Comparison of ENCODE assay signal across 8 cellular contexts in genomic region chr16:29900102-29900887, GRCh38. TPM values are rescaled to one million over a fixed set of nuclear protein-coding genes. Genes with fewer than 3 reads are reported as not detected.
A peak's percentile ranks its signal among the peaks of the same experiment; 100 is the strongest.
DNase-seq lines count a peak whose midpoint lies in the region; ATAC-seq, FAIRE-seq and TF ChIP-seq lines count a peak whose summit lies in the region.

TSS of gene ASPHD1 (plus strand) at chr16:29900488. CDS start at chr16:29900972, 484 bp downstream.

- CTCF ChIA-PET in AG04449 (lab: Yijun Ruan, JAX) = interaction anchor here (0.7 to 2.4 kb wide), 13 partner anchors 9 to 134 kb away, joined by 3 to 9 read pairs (median 4); partner anchors contain the start of genes C16orf92 and KIF22

- H3K4me1 ChIP-seq in Karpas-422 (ENCODE audit: low read length) (peaks cover 15% of the 10 kb centered on the region), adipocyte (ENCODE audit: control insufficient read depth, insufficient read depth, low read length) (peaks cover 7% of the 10 kb centered on the region), heart left ventricle (peaks cover 0 to 23% (median 7%) of the 10 kb centered on the region in 12 donors), pancreas (peaks cover 0 to 5% (median 4%) of the 10 kb centered on the region in 3 donors)

- no peaks in the 10 kb centered on the region for H3K9me3 ChIP-seq in Karpas-422 (ENCODE audit: low read length)
- H3K9me3 ChIP-seq in SK-N-MC (ENCODE audit: low read depth, low read length) = no peaks in the 10 kb centered on the region
- H3K9me3 ChIP-seq in adipocyte (ENCODE audit: control insufficient read depth, low read length) = no peaks in the 10 kb centered on the region
- H3K9me3 ChIP-seq in heart left ventricle = no peaks in the 10 kb centered on the region
- no peaks in the 10 kb centered on the region for H3K9me3 ChIP-seq in pancreas

- H3K27me3 ChIP-seq in Karpas-422 (ENCODE audit: low read length) (no peaks in the 10 kb centered on the region), adipocyte (replicated peaks; ENCODE audit: control insufficient read depth, insufficient read depth, low read length) (peaks cover 24% of the 10 kb centered on the region), heart left ventricle (peaks cover 6 to 30% (median 19%) of the 10 kb centered on the region in 9 donors), pancreas (no peaks in the 10 kb centered on the region)

- TF ChIP-seq CTCF in AG04449 (IDR thresholded peaks at IDR 0.05; ENCODE audit: insufficient read depth, low read length, missing control alignments) = no peak
- no peak for TF ChIP-seq CTCF in heart left ventricle (IDR thresholded peaks at IDR 0.05)
- no peak for TF ChIP-seq CTCF in pancreas (IDR thresholded peaks at IDR 0.05)
- no peak for TF ChIP-seq CTCF in type B pancreatic cell (conservative IDR thresholded peaks at IDR 0.05)

- peaks cover 6% of the 10 kb centered on the region for H3K4me1 Mint-ChIP-seq in type B pancreatic cell (ENCODE audit: unreplicated experiment)

- no peak for FAIRE-seq in pancreas (lab: Jason Lieb, UNC)

- no peaks in the 10 kb centered on the region for H3K9me2 ChIP-seq in Karpas-422 (replicated peaks; ENCODE audit: insufficient read depth, low read length)

- peak within 1 kb of the TSS; percentile 86 for H3K4me3 Mint-ChIP-seq in type B pancreatic cell

- H4K20me1 ChIP-seq in Karpas-422 (ENCODE audit: insufficient read depth, low read depth, low read length) = no peaks in the 10 kb centered on the region

- H3K4me3 ChIP-seq in AG04449 (ENCODE audit: low read depth, low read length) (peak within 1 kb of the TSS; percentile 70), Karpas-422 (ENCODE audit: low read length) (peak within 1 kb of the TSS; percentile 69), SK-N-MC (peak within 1 kb of the TSS; percentile 80), adipocyte (ENCODE audit: low read length) (peak within 1 kb of the TSS; percentile 73), heart left ventricle (peak within 1 kb of the TSS; percentile 38 to 77 (median 60)), pancreas (peak within 1 kb of the TSS; percentile 51 to 67 (median 56))

- DNase-seq in AG04449 (ENCODE audit: low read depth, low spot score) = peak; percentile 16
- peak; percentile 88 for DNase-seq in Karpas-422
- DNase-seq in SK-N-MC (ENCODE audit: low read depth, low spot score) = no peak
- DNase-seq in adipocyte (ENCODE audit: low read depth) = peak; percentile 86
- DNase-seq in heart left ventricle = peak; percentile 60 to 85 (median 71)
- peak; percentile 81 to 90 (median 86) for DNase-seq in pancreas
- peak; percentile 87 for DNase-seq in type B pancreatic cell (ENCODE audit: extremely low spot score, unreplicated experiment)

- H3K27ac Mint-ChIP-seq in type B pancreatic cell = peak within 1 kb of the TSS; percentile 48

- no peaks in the 10 kb centered on the region for H3K9me3 Mint-ChIP-seq in type B pancreatic cell

- H3K9ac ChIP-seq in Karpas-422 (ENCODE audit: low read length) (peak within 1 kb of the TSS; percentile 64), SK-N-MC (ENCODE audit: insufficient read length) (no peak within 1 kb of the TSS), adipocyte (ENCODE audit: low read length) (peak within 1 kb of the TSS; percentile 53)

- intact Hi-C loops in heart left ventricle (cut with DNase I) (loop anchor here in 1 of 10 donors (1.0 kb wide), 1 partner anchor 26 kb away; the partner anchor contains the start of gene KCTD13), pancreas (cut with DNase I) (no loop called here)

- no peak for TF ChIP-seq POLR2A in heart left ventricle (IDR thresholded peaks at IDR 0.05)

- POLR2A ChIA-PET in AG04449 (lab: Yijun Ruan, JAX) = interaction anchor here (0.7 to 2.6 kb wide), 13 partner anchors 8 to 104 kb away, joined by 3 to 15 read pairs (median 4); partner anchors contain the start of gene KCTD13

- no peaks in the 10 kb centered on the region for H3K79me2 ChIP-seq in Karpas-422 (ENCODE audit: low read length)

- H3K27ac ChIP-seq in Karpas-422 (ENCODE audit: low read length) = no peak within 1 kb of the TSS
- H3K27ac ChIP-seq in SK-N-MC = no peak within 1 kb of the TSS
- peak within 1 kb of the TSS in 3 of 12 donors; percentile 16 to 37 (median 30) for H3K27ac ChIP-seq in heart left ventricle
- H3K27ac ChIP-seq in pancreas = peak within 1 kb of the TSS; percentile 60 to 85 (median 76)

- ATAC-seq in GM19025 (IDR thresholded peaks at IDR 0.05; ENCODE audit: low read depth, unreplicated experiment) = peak; percentile 70
- peak; percentile 49 to 90 (median 82) for ATAC-seq in heart left ventricle
- peak; percentile 79 to 88 (median 82) for ATAC-seq in pancreas

- no peaks in the 10 kb centered on the region for H3K36me3 Mint-ChIP-seq in type B pancreatic cell

- 1 to 2% (median 1%) methylated on average over 39 to 67 of the region's 67 CpGs for WGBS in heart left ventricle, 4 donors
- WGBS in pancreas, 2 donors = 0 to 1% methylated on average over 49 to 67 of the region's 67 CpGs

- peaks cover 41% of the 10 kb centered on the region for H3K27me3 Mint-ChIP-seq in type B pancreatic cell

- H3K4me2 ChIP-seq in Karpas-422 (ENCODE audit: low read depth, low read length, poor library complexity, severe bottlenecking) = peak within 1 kb of the TSS; percentile 93

- H3K36me3 ChIP-seq in Karpas-422 (ENCODE audit: insufficient read depth, low read length) (no peaks in the 10 kb centered on the region), SK-N-MC (ENCODE audit: insufficient read depth, low read length) (no peaks in the 10 kb centered on the region), adipocyte (ENCODE audit: control insufficient read depth, insufficient read depth, low read length, severe bottlenecking) (no peaks in the 10 kb centered on the region), heart left ventricle (no peaks in the 10 kb centered on the region), pancreas (no peaks in the 10 kb centered on the region)

- H2AFZ ChIP-seq in Karpas-422 (ENCODE audit: low read length) = peak within 1 kb of the TSS; percentile 96

RNA-seq across cellular contexts. Expression of gene ASPHD1, which starts in this region (rescaled TPM):
- 0.19 and 2.2 TPM in 2 replicates for total RNA-seq in Karpas-422 (2014; rRNA removed; shearing (Covaris generic); ENCODE audit: low replicate concordance)
- total RNA-seq in heart left ventricle (1 to 10 TPM in 2 of 9 donors, under 1 TPM in 4, not detected in 3; 0.20 to 5.3 (median 0.65) TPM), pancreas (10 to 100 TPM in 1 of 6 donors, 1 to 10 TPM in 5; 3.8 to 11.2 (median 7.1) TPM), type B pancreatic cell (ENCODE audit: low replicate concordance) (7.8 TPM in 2 replicates)
- polyA plus RNA-seq in heart left ventricle (under 1 TPM in 1 of 2 donors, not detected in 1; 0.54 TPM), pancreas (10 to 100 TPM; 11.9 to 21.2 TPM)

Comparison
In these comparisons a context has a peak if more than half of its experiments do, and no peak if none do; other contexts are left out.
1. RNA of gene ASPHD1 (polyA plus RNA-seq): 11.9 to 21.2 TPM in pancreas; 0.54 TPM in heart left ventricle; every median in the first group is over 4 times any median in the second.
2. H3K27ac ChIP-seq: peak in pancreas (4 of 4); none in Karpas-422 (single experiment) and SK-N-MC (single experiment).
3. Peak in every context shown above with its lines, with median percentiles within 50 percentile points of each other: H3K4me3 ChIP-seq and ATAC-seq.